1 cellular context compared by ENCODE assay signal in the genomic region with DNA sequence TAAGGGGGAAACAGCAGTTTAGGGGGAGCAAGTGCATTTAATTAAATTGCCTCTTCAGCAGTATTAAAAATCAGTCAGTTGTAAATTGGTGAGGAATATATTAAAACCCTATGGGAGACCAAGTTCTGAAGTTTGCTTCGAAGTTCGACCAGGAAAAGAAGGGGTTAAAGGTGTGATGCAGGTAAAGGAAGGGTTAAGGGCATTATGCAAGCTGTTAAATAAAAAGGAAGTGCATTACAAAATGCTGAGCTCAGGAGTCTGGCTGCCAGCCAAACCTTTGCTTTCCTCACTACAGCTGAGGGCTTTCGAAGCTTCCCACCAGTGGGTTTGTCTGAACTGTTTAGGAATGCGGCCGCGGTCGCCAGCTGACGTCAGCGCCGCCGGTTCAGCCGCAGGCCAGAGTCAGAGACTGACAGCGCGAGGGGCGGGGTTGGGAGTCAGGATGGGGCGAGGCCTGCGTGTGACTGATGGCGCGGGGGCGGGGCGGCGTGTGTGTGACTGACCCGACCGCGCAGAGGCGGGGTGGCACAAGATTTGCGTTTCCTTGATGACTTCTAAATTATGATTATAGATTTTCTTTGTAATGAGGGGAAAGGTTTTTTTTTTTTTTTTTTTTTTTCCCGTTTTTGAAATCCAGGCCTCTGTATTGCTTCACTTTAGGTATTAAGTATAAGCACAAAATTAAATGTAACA.
TF ChIP-seq lines count a peak whose summit lies in the region.

No MANE protein-coding gene starts in this region.

TF ChIP-seq in SK-N-SH treated with all-trans-retinoic acid at 6 μM for 48 hours, 23 proteins besides CTCF, POLR2A, EP300 and RAD21 (continued from another document):
- TF ChIP-seq, protein P1, sequence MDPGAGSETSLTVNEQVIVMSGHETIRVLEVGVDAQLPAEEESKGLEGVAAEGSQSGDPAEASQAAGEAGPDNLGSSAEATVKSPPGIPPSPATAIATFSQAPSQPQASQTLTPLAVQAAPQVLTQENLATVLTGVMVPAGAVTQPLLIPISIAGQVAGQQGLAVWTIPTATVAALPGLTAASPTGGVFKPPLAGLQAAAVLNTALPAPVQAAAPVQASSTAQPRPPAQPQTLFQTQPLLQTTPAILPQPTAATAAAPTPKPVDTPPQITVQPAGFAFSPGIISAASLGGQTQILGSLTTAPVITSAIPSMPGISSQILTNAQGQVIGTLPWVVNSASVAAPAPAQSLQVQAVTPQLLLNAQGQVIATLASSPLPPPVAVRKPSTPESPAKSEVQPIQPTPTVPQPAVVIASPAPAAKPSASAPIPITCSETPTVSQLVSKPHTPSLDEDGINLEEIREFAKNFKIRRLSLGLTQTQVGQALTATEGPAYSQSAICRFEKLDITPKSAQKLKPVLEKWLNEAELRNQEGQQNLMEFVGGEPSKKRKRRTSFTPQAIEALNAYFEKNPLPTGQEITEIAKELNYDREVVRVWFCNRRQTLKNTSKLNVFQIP (CRISPR knock-in tag; IDR thresholded peaks at IDR 0.05; ENCODE audit: borderline replicate concordance, low read depth), result peak; percentile 72; the same call in 1 of the 2 replicates
- no peak for TF ChIP-seq OSR1 (CRISPR knock-in tag; IDR thresholded peaks at IDR 0.05)
